ENCODE assay signal across 22 cellular contexts in the genomic region with DNA sequence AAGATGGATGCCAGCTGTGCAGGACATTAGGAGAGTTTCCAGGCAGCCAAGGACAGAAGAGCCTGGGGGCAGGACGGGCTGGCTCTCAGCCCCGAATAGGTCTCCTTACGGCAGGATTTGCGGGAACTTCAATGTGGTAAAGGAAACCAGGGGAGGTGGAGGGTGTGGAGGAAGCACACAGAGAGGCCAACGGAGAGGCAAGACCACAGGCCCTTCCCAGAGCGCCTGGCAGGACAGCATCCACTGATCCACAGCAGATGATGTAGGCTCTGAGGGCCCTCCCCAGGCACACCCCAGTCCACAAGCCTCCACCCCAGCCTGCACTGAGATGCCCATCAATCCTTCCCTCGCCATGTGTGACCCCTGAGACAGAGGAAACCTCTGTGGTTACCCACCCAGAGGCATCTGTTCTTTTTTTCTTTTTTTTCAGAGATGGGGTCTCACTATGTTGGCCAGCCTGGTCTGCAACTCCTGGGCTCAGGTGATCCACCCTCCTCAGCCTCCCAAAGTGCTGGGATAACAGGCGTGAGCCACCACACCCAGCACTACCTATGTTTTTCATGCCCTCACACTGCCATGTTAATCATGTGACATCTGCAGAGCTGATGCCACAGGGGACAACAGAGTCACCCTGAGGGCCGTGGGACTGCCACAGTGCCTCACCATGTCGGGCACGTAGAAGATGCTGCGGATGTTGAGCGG.
"Had no signal": no experiment of that assay in that cellular context is flagged by ENCODE, and none has a peak within 500 bp of the region (broad histone marks: within the 10 kb centered on the region; RNA-seq: fewer than 3 reads in every experiment).

No MANE protein-coding gene starts in this region.

- H3K27ac Mint-ChIP-seq: activated B cell treated with CpG ODN at 0.5 μM for 24 hours; activated naive CD8-positive, alpha-beta T cell treated with anti-CD3 and anti-CD28 coated beads for 36 hours had no signal

- H3K4me1 ChIP-seq: gastroesophageal sphincter, tibial artery had no signal

- H3K4me1 Mint-ChIP-seq: activated B cell treated with CpG ODN at 0.5 μM for 24 hours; activated naive CD8-positive, alpha-beta T cell treated with anti-CD3 and anti-CD28 coated beads for 36 hours; endodermal cell had no signal

- H3K27ac ChIP-seq: cardiac muscle cell, epithelial cell of prostate, gastroesophageal sphincter, tibial artery had no signal

- H3K4me3 ChIP-seq: cardiac muscle cell, gastroesophageal sphincter, tibial artery had no signal

- H3K4me3 Mint-ChIP-seq: activated B cell treated with CpG ODN at 0.5 μM for 24 hours; activated naive CD8-positive, alpha-beta T cell treated with anti-CD3 and anti-CD28 coated beads for 36 hours; activated T-cell treated with anti-CD3 and anti-CD28 coated beads, Interleukin-2, amount 50 U/mL, for 4 hours; endodermal cell; nephron progenitor cell had no signal

- H3K9me3 ChIP-seq: gastroesophageal sphincter, tibial artery had no signal

- H3K27me3 ChIP-seq: cardiac muscle cell, gastroesophageal sphincter, tibial artery had no signal

- H3K9me3 Mint-ChIP-seq: activated B cell treated with CpG ODN at 0.5 μM for 24 hours; activated naive CD8-positive, alpha-beta T cell treated with anti-CD3 and anti-CD28 coated beads for 36 hours; activated T-cell treated with anti-CD3 and anti-CD28 coated beads, Interleukin-2, amount 50 U/mL, for 4 hours; endodermal cell; nephron progenitor cell had no signal

- H3K27me3 Mint-ChIP-seq: activated B cell treated with CpG ODN at 0.5 μM for 24 hours; activated naive CD8-positive, alpha-beta T cell treated with anti-CD3 and anti-CD28 coated beads for 36 hours had no signal

- DNase-seq: activated B cell treated with CpG ODN at 0.5 μM for 24 hours; activated CD4-positive, alpha-beta T cell treated with anti-CD3 and anti-CD28 coated beads for 4 hours; activated CD4-positive, alpha-beta T cell treated with anti-CD3 and anti-CD28 coated beads, Interleukin-2, amount 50 U/mL, for 48 hours; activated CD8-positive, alpha-beta memory T cell treated with anti-CD3 and anti-CD28 coated beads, Interleukin-2, amount 50 U/mL, for 48 hours; activated naive CD4-positive, alpha-beta T cell treated with Interleukin-2 at 50 U/mL for 16 hours; activated naive CD8-positive, alpha-beta T cell treated with anti-CD3 and anti-CD28 coated beads for 36 hours; activated T-cell treated with anti-CD3 and anti-CD28 coated beads, Interleukin-2, amount 50 U/mL, for 4 hours; amygdala; cortex of kidney; head of caudate nucleus; hypothalamus; nephron progenitor cell; stimulated activated CD4-positive, alpha-beta T cell treated with anti-CD3 and anti-CD28 coated beads, Interleukin-2, amount 100 ng/mL, for 48 hours; stimulated activated CD8-positive, alpha-beta memory T cell treated with anti-CD3 and anti-CD28 coated beads, Interleukin-4, amount 100 ng/mL, for 48 hours; stimulated activated naive CD4-positive, alpha-beta T cell treated with Interleukin-2 at 50 U/mL for 16 hours; substantia nigra; T-helper 9 cell; tibial artery had no signal
